9 cellular contexts compared by ENCODE assay signal in the genomic region with DNA sequence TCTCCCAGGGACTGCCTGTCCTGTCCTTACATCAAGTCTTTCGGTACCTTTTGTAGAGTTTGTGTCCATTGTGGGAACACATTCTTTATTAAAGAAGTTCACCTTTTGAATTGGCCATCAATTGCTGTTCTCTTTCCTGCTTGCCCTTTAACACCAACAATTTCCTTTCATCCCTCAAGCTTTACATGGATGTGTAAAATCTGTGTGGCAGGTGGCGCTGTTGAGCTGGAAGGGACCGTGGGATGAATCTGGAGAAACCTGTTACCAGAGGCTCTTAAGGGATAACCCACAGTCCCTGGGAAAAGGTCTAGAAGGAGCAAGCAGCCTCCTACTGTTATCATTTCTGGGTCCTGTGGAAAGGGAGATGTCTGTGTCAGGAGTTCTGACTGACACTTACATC. TPM values are rescaled to one million over a fixed set of nuclear protein-coding genes. Genes with fewer than 3 reads are reported as not detected.
DNase-seq lines count a peak whose midpoint lies in the region; ATAC-seq and TF ChIP-seq lines count a peak whose summit lies in the region.
"Had no signal": no experiment of that assay in that cellular context is flagged by ENCODE, and none has a peak within 500 bp of the region (broad histone marks: within the 10 kb centered on the region; RNA-seq: fewer than 3 reads in every experiment).

No MANE protein-coding gene starts in this region.

- CTCF ChIA-PET in Caco-2 (lab: Charles Lee) = interaction anchor here (0.7 to 1.7 kb wide), 8 partner anchors 8 to 305 kb away, joined by 3 to 4 read pairs (median 3); no protein-coding TSS in a partner anchor

- no TSS peak for BruUV-seq in Caco-2 (replicated peaks; lab: Mats Ljungman, UMichigan)

- ATAC-seq in HG03354 (IDR thresholded peaks at IDR 0.05; ENCODE audit: poor library complexity, severe bottlenecking, unreplicated experiment) (peak; percentile 59), lower lobe of right lung (peak; percentile 85 to 90), HG02642 (IDR thresholded peaks at IDR 0.05; ENCODE audit: poor library complexity, unreplicated experiment) (no peak)

- peaks cover 19% of the 10 kb centered on the region for H3K4me1 Mint-ChIP-seq in Caco-2 (ENCODE audit: low read depth, unreplicated experiment)

- no peaks in the 10 kb centered on the region for H3K27me3 Mint-ChIP-seq in Caco-2 (ENCODE audit: insufficient read depth, unreplicated experiment)

- no peaks in the 10 kb centered on the region for H3K27me3 ChIP-seq in Caco-2 (replicated peaks; ENCODE audit: control insufficient read depth, insufficient read depth, low read length)
- H3K27me3 ChIP-seq in lower lobe of right lung (ENCODE audit: low read depth) = no peaks in the 10 kb centered on the region

- no peak overlapping the region for H3K27ac ChIP-seq in lower lobe of right lung

- no peaks in the 10 kb centered on the region for H3K36me3 Mint-ChIP-seq in Caco-2 (ENCODE audit: insufficient read depth, unreplicated experiment)

- H3K4me3 Mint-ChIP-seq in Caco-2 (ENCODE audit: unreplicated experiment) = no peak overlapping the region

- intact Hi-C loops in Caco-2 (cut with micrococcal nuclease; ENCODE audit: unreplicated experiment) = loop anchor here (1.0 to 5.0 kb wide), 6 partner anchors 18 to 315 kb away; no protein-coding TSS in a partner anchor
- intact Hi-C loops in lower lobe of right lung (cut with DNase I) = no loop called here

- no peaks in the 10 kb centered on the region for H3K36me3 ChIP-seq in Caco-2 (ENCODE audit: control insufficient read depth, insufficient read depth, low read length)
- H3K36me3 ChIP-seq in lower lobe of right lung = no peaks in the 10 kb centered on the region

- peak; percentile 90 to 96 for TF ChIP-seq CTCF in Caco-2 (IDR thresholded peaks at IDR 0.05; ENCODE audit: insufficient read depth in 1 of 2, low read depth in 1 of 2, low read length in 1 of 2, severe bottlenecking in 1 of 2, unreplicated experiment in 1 of 2)
- peak; percentile 82 for TF ChIP-seq CTCF in lower lobe of right lung (IDR thresholded peaks at IDR 0.05)

- H3K9me3 Mint-ChIP-seq in Caco-2 (ENCODE audit: unreplicated experiment) = no peaks in the 10 kb centered on the region

- H3K9me3 ChIP-seq in Caco-2 (no peaks in the 10 kb centered on the region), lower lobe of right lung (no peaks in the 10 kb centered on the region)

- POLR2A ChIA-PET in Caco-2 (lab: Charles Lee) = interaction anchor here (0.5 to 1.1 kb wide), 2 partner anchors 9 to 58 kb away, joined by 4 to 6 read pairs; no protein-coding TSS in a partner anchor

- H3K4me1 ChIP-seq in Caco-2 = peaks cover 6% of the 10 kb centered on the region; the same call in 1 of the 2 replicates
- H3K4me1 ChIP-seq in lower lobe of right lung = peaks cover 7% of the 10 kb centered on the region

- H3K4me3 ChIP-seq in Caco-2 (ENCODE audit: low read depth, low read length) (no peak overlapping the region), lower lobe of right lung (no peak overlapping the region)

- H3K27ac Mint-ChIP-seq in Caco-2 (ENCODE audit: unreplicated experiment) = no peak overlapping the region

- DNase-seq in Caco-2 (peak; percentile 90), NCI-H774 (lab: John Stamatoyannopoulos, UW) (peak; percentile 73), dermis microvascular lymphatic vessel endothelial cell (ENCODE audit: low read depth in 2 of 2) (peak; percentile 43 to 78), lower lobe of right lung (peak; percentile 88)
- peak; percentile 41 to 51 for DNase-seq in activated CD4-positive, alpha-beta T cell treated with anti-CD3 and anti-CD28 coated beads, Interleukin-2, amount 50 U/mL, for 24 hours (ENCODE audit: low read depth in 1 of 2, low spot score in 1 of 2)
- peak; percentile 38 for DNase-seq in stimulated activated CD8-positive, alpha-beta memory T cell treated with anti-CD3 and anti-CD28 coated beads, Interleukin-15, amount 100 ng/mL, for 1 hour (ENCODE audit: low read depth)

RNA-seq across cellular contexts. Expression of a gene that starts 7.9 kb away (rescaled TPM):
- total RNA-seq in Caco-2 (2022) (34.4 and 35.9 TPM in 2 replicates), dermis microvascular lymphatic vessel endothelial cell (12.4 and 12.7 TPM in 2 replicates), lower lobe of right lung (28.3 TPM)

RNA-seq across cellular contexts. Expression of a gene that starts 30.0 kb away (rescaled TPM):
- 6.0 and 7.3 TPM in 2 replicates for total RNA-seq in Caco-2 (2022)
- total RNA-seq in dermis microvascular lymphatic vessel endothelial cell = 0.13 TPM in 1 of 2 replicates, not detected in the other
- total RNA-seq in lower lobe of right lung = 5.3 TPM
- total RNA-seq: T-helper 1 cell treated with Interleukin-12 subunit alpha and Interleukin-12 subunit beta and Interleukin-4 antibody, amounts not matched to agents 30 ng/mL and 1 ng/mL, for 36 hours had no signal

Comparison
In these comparisons a context has a peak if more than half of its experiments do, and no peak if none do; other contexts are left out.
1. DNase-seq: peak in every context shown above with its lines; median percentile 90 in Caco-2; 88 in lower lobe of right lung; 73 in NCI-H774; 60 in dermis microvascular lymphatic vessel endothelial cell; 46 in activated CD4-positive, alpha-beta T cell treated with anti-CD3 and anti-CD28 coated beads, Interleukin-2, amount 50 U/mL, for 24 hours; 38 in stimulated activated CD8-positive, alpha-beta memory T cell treated with anti-CD3 and anti-CD28 coated beads, Interleukin-15, amount 100 ng/mL, for 1 hour.